1 cellular context compared by ENCODE assay signal in the genomic region with DNA sequence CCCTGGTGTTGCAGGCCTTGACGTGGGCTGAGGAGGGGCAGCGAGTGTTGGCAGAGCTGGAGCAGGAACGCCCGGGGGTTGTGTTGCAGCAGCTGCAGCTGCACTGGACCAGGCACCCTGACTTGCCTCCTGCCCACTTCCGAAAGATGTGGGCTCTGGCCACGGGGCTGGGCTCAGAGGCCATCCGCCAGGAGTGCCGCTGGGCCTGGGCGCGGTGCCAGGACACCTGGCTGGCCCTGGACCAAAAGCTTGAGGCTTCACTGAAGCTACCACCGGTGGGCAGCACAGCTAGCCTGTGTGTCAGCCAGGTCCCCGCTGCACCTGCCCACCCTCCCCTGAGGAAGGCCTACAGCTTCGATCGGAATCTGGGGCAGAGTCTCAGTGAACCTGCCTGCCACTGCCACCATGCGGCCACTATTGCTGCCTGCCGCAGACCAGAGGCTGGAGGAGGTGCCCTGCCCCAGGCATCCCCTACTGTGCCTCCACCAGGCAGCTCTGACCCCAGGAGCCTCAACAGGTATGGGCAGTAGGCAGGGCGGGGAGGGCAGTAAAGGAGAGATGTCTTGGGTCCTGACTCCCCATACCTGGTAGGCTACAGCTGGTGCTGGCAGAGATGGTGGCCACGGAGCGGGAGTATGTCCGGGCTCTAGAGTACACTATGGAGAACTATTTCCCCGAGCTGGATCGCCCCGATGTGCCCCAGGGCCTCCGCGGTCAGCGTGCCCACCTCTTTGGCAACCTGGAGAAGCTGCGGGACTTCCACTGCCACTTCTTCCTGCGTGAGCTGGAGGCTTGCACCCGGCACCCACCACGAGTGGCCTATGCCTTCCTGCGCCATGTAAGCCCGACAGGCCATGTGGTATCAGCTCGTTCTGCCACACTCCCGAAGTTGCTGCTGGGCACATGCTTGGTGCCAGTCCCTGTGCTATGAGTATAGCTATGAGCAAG.
TF ChIP-seq lines count a peak whose summit lies in the region.

No MANE protein-coding gene starts in this region.

TF ChIP-seq in K562, 482 proteins besides CTCF, POLR2A, EP300 and RAD21:
- TF ChIP-seq NFIC (IDR thresholded peaks at IDR 0.05) (peak; percentile 70), PCBP2 (IDR thresholded peaks at IDR 0.05; ENCODE audit: low read depth, low read length, poor library complexity, severe bottlenecking) (no peak), SMC3 (conservative IDR thresholded peaks at IDR 0.05; ENCODE audit: insufficient read depth, low read depth, low read length) (peak; percentile 41), ZSCAN29 (IDR thresholded peaks at IDR 0.05) (no peak), ZBED1 (IDR thresholded peaks at IDR 0.05) (no peak), SIN3B (IDR thresholded peaks at IDR 0.05; ENCODE audit: low read depth) (no peak), HNRNPL (IDR thresholded peaks at IDR 0.05; ENCODE audit: low read depth, low read length) (no peak), POLR2G (IDR thresholded peaks at IDR 0.05; ENCODE audit: low read depth, low read length) (0 out of 2 replicates have a peak, but pooled peaks have one; percentile 37)
- TF ChIP-seq, protein P1, sequence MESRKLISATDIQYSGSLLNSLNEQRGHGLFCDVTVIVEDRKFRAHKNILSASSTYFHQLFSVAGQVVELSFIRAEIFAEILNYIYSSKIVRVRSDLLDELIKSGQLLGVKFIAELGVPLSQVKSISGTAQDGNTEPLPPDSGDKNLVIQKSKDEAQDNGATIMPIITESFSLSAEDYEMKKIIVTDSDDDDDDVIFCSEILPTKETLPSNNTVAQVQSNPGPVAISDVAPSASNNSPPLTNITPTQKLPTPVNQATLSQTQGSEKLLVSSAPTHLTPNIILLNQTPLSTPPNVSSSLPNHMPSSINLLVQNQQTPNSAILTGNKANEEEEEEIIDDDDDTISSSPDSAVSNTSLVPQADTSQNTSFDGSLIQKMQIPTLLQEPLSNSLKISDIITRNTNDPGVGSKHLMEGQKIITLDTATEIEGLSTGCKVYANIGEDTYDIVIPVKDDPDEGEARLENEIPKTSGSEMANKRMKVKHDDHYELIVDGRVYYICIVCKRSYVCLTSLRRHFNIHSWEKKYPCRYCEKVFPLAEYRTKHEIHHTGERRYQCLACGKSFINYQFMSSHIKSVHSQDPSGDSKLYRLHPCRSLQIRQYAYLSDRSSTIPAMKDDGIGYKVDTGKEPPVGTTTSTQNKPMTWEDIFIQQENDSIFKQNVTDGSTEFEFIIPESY (CRISPR knock-in tag; IDR thresholded peaks at IDR 0.05), result peak; percentile 68
- TF ChIP-seq, protein P2, sequence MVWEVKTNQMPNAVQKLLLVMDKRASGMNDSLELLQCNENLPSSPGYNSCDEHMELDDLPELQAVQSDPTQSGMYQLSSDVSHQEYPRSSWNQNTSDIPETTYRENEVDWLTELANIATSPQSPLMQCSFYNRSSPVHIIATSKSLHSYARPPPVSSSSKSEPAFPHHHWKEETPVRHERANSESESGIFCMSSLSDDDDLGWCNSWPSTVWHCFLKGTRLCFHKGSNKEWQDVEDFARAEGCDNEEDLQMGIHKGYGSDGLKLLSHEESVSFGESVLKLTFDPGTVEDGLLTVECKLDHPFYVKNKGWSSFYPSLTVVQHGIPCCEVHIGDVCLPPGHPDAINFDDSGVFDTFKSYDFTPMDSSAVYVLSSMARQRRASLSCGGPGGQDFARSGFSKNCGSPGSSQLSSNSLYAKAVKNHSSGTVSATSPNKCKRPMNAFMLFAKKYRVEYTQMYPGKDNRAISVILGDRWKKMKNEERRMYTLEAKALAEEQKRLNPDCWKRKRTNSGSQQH (CRISPR knock-in tag; IDR thresholded peaks at IDR 0.05), result no peak
- TF ChIP-seq, protein P3, sequence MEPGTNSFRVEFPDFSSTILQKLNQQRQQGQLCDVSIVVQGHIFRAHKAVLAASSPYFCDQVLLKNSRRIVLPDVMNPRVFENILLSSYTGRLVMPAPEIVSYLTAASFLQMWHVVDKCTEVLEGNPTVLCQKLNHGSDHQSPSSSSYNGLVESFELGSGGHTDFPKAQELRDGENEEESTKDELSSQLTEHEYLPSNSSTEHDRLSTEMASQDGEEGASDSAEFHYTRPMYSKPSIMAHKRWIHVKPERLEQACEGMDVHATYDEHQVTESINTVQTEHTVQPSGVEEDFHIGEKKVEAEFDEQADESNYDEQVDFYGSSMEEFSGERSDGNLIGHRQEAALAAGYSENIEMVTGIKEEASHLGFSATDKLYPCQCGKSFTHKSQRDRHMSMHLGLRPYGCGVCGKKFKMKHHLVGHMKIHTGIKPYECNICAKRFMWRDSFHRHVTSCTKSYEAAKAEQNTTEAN (CRISPR knock-in tag; IDR thresholded peaks at IDR 0.05), result no peak
- TF ChIP-seq, protein P4, sequence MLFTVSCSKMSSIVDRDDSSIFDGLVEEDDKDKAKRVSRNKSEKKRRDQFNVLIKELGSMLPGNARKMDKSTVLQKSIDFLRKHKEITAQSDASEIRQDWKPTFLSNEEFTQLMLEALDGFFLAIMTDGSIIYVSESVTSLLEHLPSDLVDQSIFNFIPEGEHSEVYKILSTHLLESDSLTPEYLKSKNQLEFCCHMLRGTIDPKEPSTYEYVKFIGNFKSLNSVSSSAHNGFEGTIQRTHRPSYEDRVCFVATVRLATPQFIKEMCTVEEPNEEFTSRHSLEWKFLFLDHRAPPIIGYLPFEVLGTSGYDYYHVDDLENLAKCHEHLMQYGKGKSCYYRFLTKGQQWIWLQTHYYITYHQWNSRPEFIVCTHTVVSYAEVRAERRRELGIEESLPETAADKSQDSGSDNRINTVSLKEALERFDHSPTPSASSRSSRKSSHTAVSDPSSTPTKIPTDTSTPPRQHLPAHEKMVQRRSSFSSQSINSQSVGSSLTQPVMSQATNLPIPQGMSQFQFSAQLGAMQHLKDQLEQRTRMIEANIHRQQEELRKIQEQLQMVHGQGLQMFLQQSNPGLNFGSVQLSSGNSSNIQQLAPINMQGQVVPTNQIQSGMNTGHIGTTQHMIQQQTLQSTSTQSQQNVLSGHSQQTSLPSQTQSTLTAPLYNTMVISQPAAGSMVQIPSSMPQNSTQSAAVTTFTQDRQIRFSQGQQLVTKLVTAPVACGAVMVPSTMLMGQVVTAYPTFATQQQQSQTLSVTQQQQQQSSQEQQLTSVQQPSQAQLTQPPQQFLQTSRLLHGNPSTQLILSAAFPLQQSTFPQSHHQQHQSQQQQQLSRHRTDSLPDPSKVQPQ (CRISPR knock-in tag; IDR thresholded peaks at IDR 0.05; ENCODE audit: borderline replicate concordance), result no peak
